Comparison of ENCODE assay signal across 1 cellular context in genomic region chr1:202807926-202808757, GRCh38.
TF ChIP-seq lines count a peak whose summit lies in the region.

Gene KDM5B (minus strand): TSS chr1:202808421. CDS start chr1:202808305, 116 bp downstream.

TF ChIP-seq in HepG2, 621 proteins besides CTCF, POLR2A, EP300 and RAD21 (continued from another document and continues in another):
- TF ChIP-seq LRRFIP1 (CRISPR knock-in tag; conservative IDR thresholded peaks at IDR 0.05) (no peak), KLF13 (CRISPR knock-in tag; IDR thresholded peaks at IDR 0.05) (no peak), ZNF264 (CRISPR knock-in tag; IDR thresholded peaks at IDR 0.05) (no peak), KIAA2018 (CRISPR knock-in tag; IDR thresholded peaks at IDR 0.05; ENCODE audit: borderline replicate concordance) (no peak), KAT7 (CRISPR knock-in tag; IDR thresholded peaks at IDR 0.05; ENCODE audit: borderline replicate concordance) (0 out of 2 replicates have a peak, but pooled peaks have one; percentile 55), ZNF674 (CRISPR knock-in tag; IDR thresholded peaks at IDR 0.05; ENCODE audit: low read depth) (no peak), ZNF704 (CRISPR knock-in tag; IDR thresholded peaks at IDR 0.05; ENCODE audit: borderline replicate concordance) (no peak), AKAP8 (CRISPR knock-in tag; IDR thresholded peaks at IDR 0.05) (no peak), ZNF18 (CRISPR knock-in tag; IDR thresholded peaks at IDR 0.05; ENCODE audit: insufficient replicate concordance) (peak; percentile 65), ZNF282 (IDR thresholded peaks at IDR 0.05; ENCODE audit: partially characterized antibody) (no peak), ZBTB39 (CRISPR knock-in tag; IDR thresholded peaks at IDR 0.05) (peak; percentile 54; the same call in 1 of the 2 replicates), SRSF4 (IDR thresholded peaks at IDR 0.05; ENCODE audit: low read depth, low read length, poor library complexity, severe bottlenecking) (no peak), PRDM10 (CRISPR knock-in tag; IDR thresholded peaks at IDR 0.05; ENCODE audit: low read depth) (peak; percentile 65), SMARCE1 (IDR thresholded peaks at IDR 0.05; ENCODE audit: borderline replicate concordance) (no peak), HNRNPLL (IDR thresholded peaks at IDR 0.05; ENCODE audit: low read depth, low read length, poor library complexity, severe bottlenecking) (no peak), NFYB (CRISPR knock-in tag; IDR thresholded peaks at IDR 0.05) (peak; percentile 43; the same call in 1 of the 2 replicates), ZNF782 (CRISPR knock-in tag; IDR thresholded peaks at IDR 0.05; ENCODE audit: borderline replicate concordance) (no peak), TERF1 (CRISPR knock-in tag; IDR thresholded peaks at IDR 0.05) (no peak), CEBPB (IDR thresholded peaks at IDR 0.05; ENCODE audit: borderline replicate concordance, low read depth, low read length) (no peak), IKZF5 (CRISPR knock-in tag; IDR thresholded peaks at IDR 0.05) (peak; percentile 37; the same call in 1 of the 2 replicates), CHD2 (IDR thresholded peaks at IDR 0.05; ENCODE audit: low read depth, low read length) (peak; percentile 82), CREB3 (CRISPR knock-in tag; IDR thresholded peaks at IDR 0.05) (no peak), ZNF512B (CRISPR knock-in tag; IDR thresholded peaks at IDR 0.05; ENCODE audit: borderline replicate concordance) (no peak)
